8 cellular contexts compared by ENCODE assay signal in genomic region chr10:103983367-103983911, GRCh38. TPM values are rescaled to one million over a fixed set of nuclear protein-coding genes. Genes with fewer than 3 reads are reported as not detected.
DNase-seq lines count a peak whose midpoint lies in the region; ATAC-seq, FAIRE-seq and TF ChIP-seq lines count a peak whose summit lies in the region.

No MANE protein-coding gene starts in this region.

- H3K9me3 Mint-ChIP-seq in CD8-positive, alpha-beta T cell, result no peaks in the 10 kb centered on the region
- H3K9me3 Mint-ChIP-seq in activated naive CD8-positive, alpha-beta T cell treated with anti-CD3 and anti-CD28 coated beads for 36 hours, result peaks cover 1% of the 10 kb centered on the region

- peak overlapping the region; percentile 20 for H3K4me3 ChIP-seq in CD8-positive, alpha-beta T cell (ENCODE audit: low read depth, low read length)
- no peak overlapping the region for H3K4me3 ChIP-seq in thymus (ENCODE audit: low read length)
- H3K4me3 ChIP-seq in H7 (ENCODE audit: insufficient read depth, low read depth, low read length), result no peak overlapping the region

- FAIRE-seq in D721Med (lab: Jason Lieb, UNC), result no peak

- peak in 1 of 7 experiments; percentile 19 for DNase-seq in CD8-positive, alpha-beta T cell
- no peak for DNase-seq in activated naive CD8-positive, alpha-beta T cell treated with anti-CD3 and anti-CD28 coated beads for 36 hours
- DNase-seq in NCI-H526 treated with DMSO at 0.1 percent for 48 hours (lab: John Stamatoyannopoulos, UW) (no peak), D721Med (ENCODE audit: insufficient read length, low spot score) (no peak), H7 (no peak)

- H3K9me3 ChIP-seq in CD8-positive, alpha-beta T cell (ENCODE audit: low read length), result no peaks in the 10 kb centered on the region
- H3K9me3 ChIP-seq in thymus (ENCODE audit: control insufficient read depth), result no peaks in the 10 kb centered on the region

- H3K36me3 Mint-ChIP-seq in CD8-positive, alpha-beta T cell, result peaks cover 2% of the 10 kb centered on the region
- H3K36me3 Mint-ChIP-seq in activated naive CD8-positive, alpha-beta T cell treated with anti-CD3 and anti-CD28 coated beads for 36 hours, result peaks cover 6% of the 10 kb centered on the region

- peak; percentile 83 for ATAC-seq in CD8-positive, alpha-beta T cell
- ATAC-seq in GM19372 (IDR thresholded peaks at IDR 0.05; ENCODE audit: low read depth, unreplicated experiment) (peak; percentile 61), HG03280 (IDR thresholded peaks at IDR 0.05; ENCODE audit: unreplicated experiment) (peak; percentile 79)

- no peaks in the 10 kb centered on the region for H3K36me3 ChIP-seq in CD8-positive, alpha-beta T cell (ENCODE audit: insufficient read depth, low read length)
- H3K36me3 ChIP-seq in thymus (ENCODE audit: control insufficient read depth, insufficient read depth), result no peaks in the 10 kb centered on the region
- H3K36me3 ChIP-seq in H7 (replicated peaks; ENCODE audit: control insufficient read depth, insufficient read depth, low read length), result no peaks in the 10 kb centered on the region

- peak overlapping the region; percentile 3 for H3K27ac ChIP-seq in CD8-positive, alpha-beta T cell (ENCODE audit: low read depth, low read length)
- H3K27ac ChIP-seq in thymus (ENCODE audit: low read depth), result peak overlapping the region; percentile 77

- H3K27ac Mint-ChIP-seq in CD8-positive, alpha-beta T cell, result peak overlapping the region; percentile 82
- peak overlapping the region; percentile 70 for H3K27ac Mint-ChIP-seq in activated naive CD8-positive, alpha-beta T cell treated with anti-CD3 and anti-CD28 coated beads for 36 hours

- peaks cover 48% of the 10 kb centered on the region for H3K4me1 ChIP-seq in CD8-positive, alpha-beta T cell (ENCODE audit: insufficient read depth, low read length)
- H3K4me1 ChIP-seq in thymus (ENCODE audit: control insufficient read depth, insufficient read depth, low read length), result peaks cover 5% of the 10 kb centered on the region

- H3K27me3 Mint-ChIP-seq in CD8-positive, alpha-beta T cell (ENCODE audit: low read depth), result no peaks in the 10 kb centered on the region
- H3K27me3 Mint-ChIP-seq in activated naive CD8-positive, alpha-beta T cell treated with anti-CD3 and anti-CD28 coated beads for 36 hours, result no peaks in the 10 kb centered on the region

- TF ChIP-seq CTCF in CD8-positive, alpha-beta T cell (IDR thresholded peaks at IDR 0.05), result no peak
- TF ChIP-seq CTCF in D721Med (IDR thresholded peaks at IDR 0.05; ENCODE audit: insufficient read depth, missing control alignments), result no peak

- intact Hi-C loops in CD8-positive, alpha-beta T cell (cut with DNase I, micrococcal nuclease), result loop anchor here in 1 of 2 experiments (2.0 kb wide), 1 partner anchor 17 kb away; the partner anchor contains the start of gene SLK

- H3K4me1 Mint-ChIP-seq in CD8-positive, alpha-beta T cell (ENCODE audit: low read depth), result peaks cover 72% of the 10 kb centered on the region
- H3K4me1 Mint-ChIP-seq in activated naive CD8-positive, alpha-beta T cell treated with anti-CD3 and anti-CD28 coated beads for 36 hours, result peaks cover 60% of the 10 kb centered on the region

- no peaks in the 10 kb centered on the region for H3K27me3 ChIP-seq in CD8-positive, alpha-beta T cell (ENCODE audit: insufficient read depth, low read length)
- no peaks in the 10 kb centered on the region for H3K27me3 ChIP-seq in thymus (ENCODE audit: control insufficient read depth, insufficient read depth)
- H3K27me3 ChIP-seq in H7 (ENCODE audit: control insufficient read depth, insufficient read depth, low read length), result no peaks in the 10 kb centered on the region

- H3K4me3 Mint-ChIP-seq in CD8-positive, alpha-beta T cell, result peak overlapping the region; percentile 40
- peak overlapping the region; percentile 47 for H3K4me3 Mint-ChIP-seq in activated naive CD8-positive, alpha-beta T cell treated with anti-CD3 and anti-CD28 coated beads for 36 hours

- CTCF ChIA-PET in CD8-positive, alpha-beta T cell (lab: Charles Lee), result interaction anchor here (0.9 to 1.5 kb wide), 4 partner anchors 13 to 95 kb away, joined by 3 to 6 read pairs (median 4); no protein-coding TSS in a partner anchor

- WGBS in thymus, result 6% methylated on average over 4 of the region's 4 CpGs

- POLR2A ChIA-PET in CD8-positive, alpha-beta T cell (lab: Charles Lee), result interaction anchor here (0.6 to 1.5 kb wide), 9 partner anchors 13 to 744 kb away, joined by 3 to 6 read pairs (median 5); partner anchors contain the start of gene SFR1

RNA-seq across cellular contexts. Expression of gene SLK, which starts 16.5 kb away (rescaled TPM):
- total RNA-seq in CD8-positive, alpha-beta T cell, result 10 to 100 TPM; 23.8 to 24.6 TPM
- total RNA-seq in activated naive CD8-positive, alpha-beta T cell treated with anti-CD3 and anti-CD28 coated beads for 36 hours, result 10 to 100 TPM; 20.4 to 22.6 TPM
- 16.9 TPM for polyA plus RNA-seq in thymus
- total RNA-seq in H7 (2014; rRNA removed; shearing (Covaris generic)), result 15.6 and 29.7 TPM in 2 replicates
